1 cellular context compared by ENCODE assay signal in the genomic region with DNA sequence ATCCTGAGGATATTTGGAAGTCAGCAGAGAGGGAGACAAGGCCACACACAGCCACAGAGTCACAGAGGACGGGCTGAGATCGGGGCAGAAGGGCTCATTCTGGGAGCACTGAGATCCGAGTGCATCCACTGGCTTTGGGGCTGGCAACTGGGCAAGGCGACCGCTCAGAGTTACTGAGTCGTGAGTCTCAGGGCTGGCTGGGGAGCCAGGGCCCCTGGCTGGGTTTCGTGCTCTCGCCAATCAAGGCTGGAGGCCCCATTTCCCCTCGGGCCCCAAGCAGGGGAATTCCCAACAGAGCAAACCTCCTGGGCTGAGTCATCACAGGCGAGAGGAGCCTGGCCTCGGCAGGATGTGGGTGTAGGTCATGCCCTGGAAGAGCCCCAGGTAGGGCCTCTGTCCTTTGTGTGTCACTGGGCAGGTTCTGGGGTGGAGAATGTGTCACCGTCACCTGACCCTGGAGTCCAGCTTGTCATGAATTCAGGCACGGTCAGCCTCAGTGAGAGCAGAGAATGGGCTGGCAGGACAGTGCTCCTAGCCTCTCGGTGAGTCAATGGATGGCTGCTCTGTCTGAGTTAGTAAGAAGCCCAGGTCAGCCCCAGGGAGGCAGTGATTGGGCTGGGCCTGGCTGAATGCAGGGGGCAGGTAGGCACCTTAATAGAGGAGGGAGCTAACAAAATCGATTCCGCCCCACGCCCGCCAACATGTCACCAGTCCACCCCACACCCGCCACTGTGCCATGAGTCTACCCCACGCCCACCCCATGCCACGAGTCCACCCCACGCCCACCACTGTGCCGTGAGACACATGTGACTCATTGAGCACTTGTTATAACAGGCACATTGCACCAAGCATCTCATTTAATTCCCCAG.
TF ChIP-seq lines count a peak whose summit lies in the region.

No MANE protein-coding gene starts in this region.

TF ChIP-seq in HepG2, 621 proteins besides CTCF, POLR2A, EP300 and RAD21 (continued from another document and continues in another):
- TF ChIP-seq, protein P1, sequence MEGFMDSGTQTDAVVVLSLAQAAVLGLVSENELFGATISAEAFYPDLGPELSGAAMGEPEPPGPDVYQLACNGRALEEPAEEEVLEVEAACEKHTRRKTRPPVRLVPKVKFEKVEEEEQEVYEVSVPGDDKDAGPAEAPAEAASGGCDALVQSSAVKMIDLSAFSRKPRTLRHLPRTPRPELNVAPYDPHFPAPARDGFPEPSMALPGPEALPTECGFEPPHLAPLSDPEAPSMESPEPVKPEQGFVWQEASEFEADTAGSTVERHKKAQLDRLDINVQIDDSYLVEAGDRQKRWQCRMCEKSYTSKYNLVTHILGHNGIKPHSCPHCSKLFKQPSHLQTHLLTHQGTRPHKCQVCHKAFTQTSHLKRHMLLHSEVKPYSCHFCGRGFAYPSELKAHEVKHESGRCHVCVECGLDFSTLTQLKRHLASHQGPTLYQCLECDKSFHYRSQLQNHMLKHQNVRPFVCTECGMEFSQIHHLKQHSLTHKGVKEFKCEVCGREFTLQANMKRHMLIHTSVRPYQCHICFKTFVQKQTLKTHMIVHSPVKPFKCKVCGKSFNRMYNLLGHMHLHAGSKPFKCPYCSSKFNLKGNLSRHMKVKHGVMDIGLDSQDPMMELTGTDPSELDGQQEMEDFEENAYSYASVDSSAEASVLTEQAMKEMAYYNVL (CRISPR knock-in tag; IDR thresholded peaks at IDR 0.05; ENCODE audit: borderline replicate concordance), result peak; percentile 75; the same call in 1 of the 2 replicates
- TF ChIP-seq SRF (IDR thresholded peaks at IDR 0.05; ENCODE audit: low read depth, low read length) (no peak), TEAD2 (CRISPR knock-in tag; IDR thresholded peaks at IDR 0.05) (0 out of 2 replicates have a peak, but pooled peaks have one; percentile 31), SAP130 (CRISPR knock-in tag; IDR thresholded peaks at IDR 0.05; ENCODE audit: low read depth) (peak; percentile 94), ZNF615 (CRISPR knock-in tag; IDR thresholded peaks at IDR 0.05; ENCODE audit: borderline replicate concordance) (peak; percentile 87; the same call in 1 of the 2 replicates), TAF1 (CRISPR knock-in tag; IDR thresholded peaks at IDR 0.05) (peak; percentile 71), NFYB (CRISPR knock-in tag; IDR thresholded peaks at IDR 0.05) (peak; percentile 65), ZC3H13 (CRISPR knock-in tag; IDR thresholded peaks at IDR 0.05) (peak; percentile 37; the same call in 1 of the 2 replicates), ZNF101 (CRISPR knock-in tag; IDR thresholded peaks at IDR 0.05; ENCODE audit: borderline replicate concordance, low read depth) (no peak), ZNF766 (CRISPR knock-in tag; IDR thresholded peaks at IDR 0.05; ENCODE audit: borderline replicate concordance) (0 out of 2 replicates have a peak, but pooled peaks have one; percentile 36), PAX8 (CRISPR knock-in tag; IDR thresholded peaks at IDR 0.05; ENCODE audit: borderline replicate concordance) (no peak), ZNF749 (CRISPR knock-in tag; IDR thresholded peaks at IDR 0.05; ENCODE audit: borderline replicate concordance) (0 out of 2 replicates have a peak, but pooled peaks have one; percentile 62), ZNF484 (CRISPR knock-in tag; IDR thresholded peaks at IDR 0.05; ENCODE audit: borderline replicate concordance, low read depth) (no peak), ZNF121 (CRISPR knock-in tag; IDR thresholded peaks at IDR 0.05) (peak; percentile 39; the same call in 1 of the 2 replicates), ZNF782 (CRISPR knock-in tag; IDR thresholded peaks at IDR 0.05; ENCODE audit: borderline replicate concordance) (no peak), SRY (CRISPR knock-in tag; IDR thresholded peaks at IDR 0.05) (peak; percentile 78; the same call in 1 of the 2 replicates), NBN (conservative IDR thresholded peaks at IDR 0.05) (no peak), ZNF652 (CRISPR knock-in tag; IDR thresholded peaks at IDR 0.05; ENCODE audit: borderline replicate concordance, low read depth) (peak; percentile 45; the same call in 1 of the 2 replicates), PAWR (CRISPR knock-in tag; IDR thresholded peaks at IDR 0.05; ENCODE audit: borderline replicate concordance) (no peak), MAFF (IDR thresholded peaks at IDR 0.05; ENCODE audit: low read depth, low read length) (peak; percentile 51; the same call in 1 of the 2 replicates), NR2C2 (CRISPR knock-in tag; IDR thresholded peaks at IDR 0.05; ENCODE audit: borderline replicate concordance) (peak; percentile 88), HNF4A (CRISPR knock-in tag; IDR thresholded peaks at IDR 0.05) (peak; percentile 75), NR2F1 (CRISPR knock-in tag; IDR thresholded peaks at IDR 0.05) (peak; percentile 96), ZSCAN31 (CRISPR knock-in tag; IDR thresholded peaks at IDR 0.05; ENCODE audit: low read depth) (0 out of 2 replicates have a peak, but pooled peaks have one; percentile 60), ISL2 (CRISPR knock-in tag; IDR thresholded peaks at IDR 0.05) (peak; percentile 84), AGO1 (IDR thresholded peaks at IDR 0.05; ENCODE audit: low read depth, low read length, poor library complexity, severe bottlenecking) (no peak), HOXA3 (CRISPR knock-in tag; IDR thresholded peaks at IDR 0.05) (peak; percentile 85), DNMT3B (CRISPR knock-in tag; conservative IDR thresholded peaks at IDR 0.05) (no peak), KDM6A (CRISPR knock-in tag; IDR thresholded peaks at IDR 0.05; ENCODE audit: low read depth) (peak; percentile 96), NFIC (IDR thresholded peaks at IDR 0.05; ENCODE audit: low read length) (peak; percentile 78; the same call in 1 of the 2 replicates), ZNF24 (IDR thresholded peaks at IDR 0.05) (no peak), ZSCAN30 (CRISPR knock-in tag; IDR thresholded peaks at IDR 0.05) (peak; percentile 81), ZNF232 (CRISPR knock-in tag; IDR thresholded peaks at IDR 0.05; ENCODE audit: borderline replicate concordance) (peak; percentile 92; the same call in 1 of the 2 replicates), EZH2 (conservative IDR thresholded peaks at IDR 0.05; ENCODE audit: low read depth, low read length) (no peak), MAFK (conservative IDR thresholded peaks at IDR 0.05 in 1 of 2, IDR thresholded peaks at IDR 0.05 in 1 of 2; ENCODE audit: low read length in 2 of 2) (peak; percentile 39 to 70; a peak in 3 of 4 replicates), REL (CRISPR knock-in tag; conservative IDR thresholded peaks at IDR 0.05) (0 out of 2 replicates have a peak, but pooled peaks have one; percentile 74), MIXL1 (CRISPR knock-in tag; IDR thresholded peaks at IDR 0.05) (peak; percentile 78), ETV6 (CRISPR knock-in tag; conservative IDR thresholded peaks at IDR 0.05) (0 out of 2 replicates have a peak, but pooled peaks have one; percentile 58), PHF8 (CRISPR knock-in tag; IDR thresholded peaks at IDR 0.05) (peak; percentile 61), DR1 (CRISPR knock-in tag; IDR thresholded peaks at IDR 0.05) (peak; percentile 79)
- TF ChIP-seq, protein P2, sequence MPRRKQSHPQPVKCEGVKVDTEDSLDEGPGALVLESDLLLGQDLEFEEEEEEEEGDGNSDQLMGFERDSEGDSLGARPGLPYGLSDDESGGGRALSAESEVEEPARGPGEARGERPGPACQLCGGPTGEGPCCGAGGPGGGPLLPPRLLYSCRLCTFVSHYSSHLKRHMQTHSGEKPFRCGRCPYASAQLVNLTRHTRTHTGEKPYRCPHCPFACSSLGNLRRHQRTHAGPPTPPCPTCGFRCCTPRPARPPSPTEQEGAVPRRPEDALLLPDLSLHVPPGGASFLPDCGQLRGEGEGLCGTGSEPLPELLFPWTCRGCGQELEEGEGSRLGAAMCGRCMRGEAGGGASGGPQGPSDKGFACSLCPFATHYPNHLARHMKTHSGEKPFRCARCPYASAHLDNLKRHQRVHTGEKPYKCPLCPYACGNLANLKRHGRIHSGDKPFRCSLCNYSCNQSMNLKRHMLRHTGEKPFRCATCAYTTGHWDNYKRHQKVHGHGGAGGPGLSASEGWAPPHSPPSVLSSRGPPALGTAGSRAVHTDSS (CRISPR knock-in tag; conservative IDR thresholded peaks at IDR 0.05), result no peak
- TF ChIP-seq, protein P3, sequence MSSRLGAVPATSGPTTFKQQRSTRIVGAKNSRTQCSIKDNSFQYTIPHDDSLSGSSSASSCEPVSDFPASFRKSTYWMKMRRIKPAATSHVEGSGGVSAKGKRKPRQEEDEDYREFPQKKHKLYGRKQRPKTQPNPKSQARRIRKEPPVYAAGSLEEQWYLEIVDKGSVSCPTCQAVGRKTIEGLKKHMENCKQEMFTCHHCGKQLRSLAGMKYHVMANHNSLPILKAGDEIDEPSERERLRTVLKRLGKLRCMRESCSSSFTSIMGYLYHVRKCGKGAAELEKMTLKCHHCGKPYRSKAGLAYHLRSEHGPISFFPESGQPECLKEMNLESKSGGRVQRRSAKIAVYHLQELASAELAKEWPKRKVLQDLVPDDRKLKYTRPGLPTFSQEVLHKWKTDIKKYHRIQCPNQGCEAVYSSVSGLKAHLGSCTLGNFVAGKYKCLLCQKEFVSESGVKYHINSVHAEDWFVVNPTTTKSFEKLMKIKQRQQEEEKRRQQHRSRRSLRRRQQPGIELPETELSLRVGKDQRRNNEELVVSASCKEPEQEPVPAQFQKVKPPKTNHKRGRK (CRISPR knock-in tag; IDR thresholded peaks at IDR 0.05), result no peak
- TF ChIP-seq, protein P4, sequence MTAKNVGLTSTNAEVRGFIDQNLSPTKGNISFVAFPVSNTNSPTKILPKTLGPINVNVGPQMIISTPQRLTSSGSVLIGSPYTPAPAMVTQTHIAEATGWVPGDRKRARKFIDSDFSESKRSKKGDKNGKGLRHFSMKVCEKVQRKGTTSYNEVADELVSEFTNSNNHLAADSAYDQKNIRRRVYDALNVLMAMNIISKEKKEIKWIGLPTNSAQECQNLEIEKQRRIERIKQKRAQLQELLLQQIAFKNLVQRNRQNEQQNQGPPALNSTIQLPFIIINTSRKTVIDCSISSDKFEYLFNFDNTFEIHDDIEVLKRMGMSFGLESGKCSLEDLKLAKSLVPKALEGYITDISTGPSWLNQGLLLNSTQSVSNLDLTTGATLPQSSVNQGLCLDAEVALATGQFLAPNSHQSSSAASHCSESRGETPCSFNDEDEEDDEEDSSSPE (CRISPR knock-in tag; IDR thresholded peaks at IDR 0.05), result peak; percentile 60; the same call in 1 of the 2 replicates
- TF ChIP-seq, protein P5, sequence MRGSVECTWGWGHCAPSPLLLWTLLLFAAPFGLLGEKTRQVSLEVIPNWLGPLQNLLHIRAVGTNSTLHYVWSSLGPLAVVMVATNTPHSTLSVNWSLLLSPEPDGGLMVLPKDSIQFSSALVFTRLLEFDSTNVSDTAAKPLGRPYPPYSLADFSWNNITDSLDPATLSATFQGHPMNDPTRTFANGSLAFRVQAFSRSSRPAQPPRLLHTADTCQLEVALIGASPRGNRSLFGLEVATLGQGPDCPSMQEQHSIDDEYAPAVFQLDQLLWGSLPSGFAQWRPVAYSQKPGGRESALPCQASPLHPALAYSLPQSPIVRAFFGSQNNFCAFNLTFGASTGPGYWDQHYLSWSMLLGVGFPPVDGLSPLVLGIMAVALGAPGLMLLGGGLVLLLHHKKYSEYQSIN (CRISPR knock-in tag; IDR thresholded peaks at IDR 0.05; ENCODE audit: borderline replicate concordance), result no peak
- TF ChIP-seq, protein P6, sequence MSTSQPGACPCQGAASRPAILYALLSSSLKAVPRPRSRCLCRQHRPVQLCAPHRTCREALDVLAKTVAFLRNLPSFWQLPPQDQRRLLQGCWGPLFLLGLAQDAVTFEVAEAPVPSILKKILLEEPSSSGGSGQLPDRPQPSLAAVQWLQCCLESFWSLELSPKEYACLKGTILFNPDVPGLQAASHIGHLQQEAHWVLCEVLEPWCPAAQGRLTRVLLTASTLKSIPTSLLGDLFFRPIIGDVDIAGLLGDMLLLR (CRISPR knock-in tag; IDR thresholded peaks at IDR 0.05), result no peak
- TF ChIP-seq, protein P7, sequence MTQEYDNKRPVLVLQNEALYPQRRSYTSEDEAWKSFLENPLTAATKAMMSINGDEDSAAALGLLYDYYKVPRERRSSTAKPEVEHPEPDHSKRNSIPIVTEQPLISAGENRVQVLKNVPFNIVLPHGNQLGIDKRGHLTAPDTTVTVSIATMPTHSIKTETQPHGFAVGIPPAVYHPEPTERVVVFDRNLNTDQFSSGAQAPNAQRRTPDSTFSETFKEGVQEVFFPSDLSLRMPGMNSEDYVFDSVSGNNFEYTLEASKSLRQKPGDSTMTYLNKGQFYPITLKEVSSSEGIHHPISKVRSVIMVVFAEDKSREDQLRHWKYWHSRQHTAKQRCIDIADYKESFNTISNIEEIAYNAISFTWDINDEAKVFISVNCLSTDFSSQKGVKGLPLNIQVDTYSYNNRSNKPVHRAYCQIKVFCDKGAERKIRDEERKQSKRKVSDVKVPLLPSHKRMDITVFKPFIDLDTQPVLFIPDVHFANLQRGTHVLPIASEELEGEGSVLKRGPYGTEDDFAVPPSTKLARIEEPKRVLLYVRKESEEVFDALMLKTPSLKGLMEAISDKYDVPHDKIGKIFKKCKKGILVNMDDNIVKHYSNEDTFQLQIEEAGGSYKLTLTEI (CRISPR knock-in tag; conservative IDR thresholded peaks at IDR 0.05), result no peak
- TF ChIP-seq, protein P8, sequence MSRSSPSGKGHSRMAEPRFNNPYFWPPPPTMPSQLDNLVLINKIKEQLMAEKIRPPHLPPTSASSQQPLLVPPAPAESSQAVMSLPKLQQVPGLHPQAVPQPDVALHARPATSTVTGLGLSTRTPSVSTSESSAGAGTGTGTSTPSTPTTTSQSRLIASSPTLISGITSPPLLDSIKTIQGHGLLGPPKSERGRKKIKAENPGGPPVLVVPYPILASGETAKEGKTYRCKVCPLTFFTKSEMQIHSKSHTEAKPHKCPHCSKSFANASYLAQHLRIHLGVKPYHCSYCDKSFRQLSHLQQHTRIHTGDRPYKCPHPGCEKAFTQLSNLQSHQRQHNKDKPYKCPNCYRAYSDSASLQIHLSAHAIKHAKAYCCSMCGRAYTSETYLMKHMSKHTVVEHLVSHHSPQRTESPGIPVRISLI (CRISPR knock-in tag; IDR thresholded peaks at IDR 0.05; ENCODE audit: borderline replicate concordance), result peak; percentile 18; the same call in 1 of the 2 replicates
- TF ChIP-seq, protein P9, sequence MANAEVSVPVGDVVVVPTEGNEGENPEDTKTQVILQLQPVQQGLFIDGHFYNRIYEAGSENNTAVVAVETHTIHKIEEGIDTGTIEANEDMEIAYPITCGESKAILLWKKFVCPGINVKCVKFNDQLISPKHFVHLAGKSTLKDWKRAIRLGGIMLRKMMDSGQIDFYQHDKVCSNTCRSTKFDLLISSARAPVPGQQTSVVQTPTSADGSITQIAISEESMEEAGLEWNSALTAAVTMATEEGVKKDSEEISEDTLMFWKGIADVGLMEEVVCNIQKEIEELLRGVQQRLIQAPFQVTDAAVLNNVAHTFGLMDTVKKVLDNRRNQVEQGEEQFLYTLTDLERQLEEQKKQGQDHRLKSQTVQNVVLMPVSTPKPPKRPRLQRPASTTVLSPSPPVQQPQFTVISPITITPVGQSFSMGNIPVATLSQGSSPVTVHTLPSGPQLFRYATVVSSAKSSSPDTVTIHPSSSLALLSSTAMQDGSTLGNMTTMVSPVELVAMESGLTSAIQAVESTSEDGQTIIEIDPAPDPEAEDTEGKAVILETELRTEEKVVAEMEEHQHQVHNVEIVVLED (CRISPR knock-in tag; IDR thresholded peaks at IDR 0.05; ENCODE audit: borderline replicate concordance), result peak; percentile 59; the same call in 1 of the 2 replicates
